1 cellular context compared by ENCODE assay signal in genomic region chr6:43516697-43517502, GRCh38.
A peak's percentile ranks its signal among the peaks of the same experiment; 100 is the strongest.
TF ChIP-seq lines count a peak whose summit lies in the region.

A gene with protein sequence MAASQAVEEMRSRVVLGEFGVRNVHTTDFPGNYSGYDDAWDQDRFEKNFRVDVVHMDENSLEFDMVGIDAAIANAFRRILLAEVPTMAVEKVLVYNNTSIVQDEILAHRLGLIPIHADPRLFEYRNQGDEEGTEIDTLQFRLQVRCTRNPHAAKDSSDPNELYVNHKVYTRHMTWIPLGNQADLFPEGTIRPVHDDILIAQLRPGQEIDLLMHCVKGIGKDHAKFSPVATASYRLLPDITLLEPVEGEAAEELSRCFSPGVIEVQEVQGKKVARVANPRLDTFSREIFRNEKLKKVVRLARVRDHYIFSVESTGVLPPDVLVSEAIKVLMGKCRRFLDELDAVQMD (plus strand): TSS chr6:43517089. CDS start chr6:43517110, 21 bp downstream.
YIPF3 (minus strand) TSS chr6:43516926; CDS start chr6:43516807, 119 bp downstream.

TF ChIP-seq in WTC11, 78 proteins besides CTCF, POLR2A, EP300 and RAD21 (continued from another document and continues in another):
- TF ChIP-seq, protein P1, sequence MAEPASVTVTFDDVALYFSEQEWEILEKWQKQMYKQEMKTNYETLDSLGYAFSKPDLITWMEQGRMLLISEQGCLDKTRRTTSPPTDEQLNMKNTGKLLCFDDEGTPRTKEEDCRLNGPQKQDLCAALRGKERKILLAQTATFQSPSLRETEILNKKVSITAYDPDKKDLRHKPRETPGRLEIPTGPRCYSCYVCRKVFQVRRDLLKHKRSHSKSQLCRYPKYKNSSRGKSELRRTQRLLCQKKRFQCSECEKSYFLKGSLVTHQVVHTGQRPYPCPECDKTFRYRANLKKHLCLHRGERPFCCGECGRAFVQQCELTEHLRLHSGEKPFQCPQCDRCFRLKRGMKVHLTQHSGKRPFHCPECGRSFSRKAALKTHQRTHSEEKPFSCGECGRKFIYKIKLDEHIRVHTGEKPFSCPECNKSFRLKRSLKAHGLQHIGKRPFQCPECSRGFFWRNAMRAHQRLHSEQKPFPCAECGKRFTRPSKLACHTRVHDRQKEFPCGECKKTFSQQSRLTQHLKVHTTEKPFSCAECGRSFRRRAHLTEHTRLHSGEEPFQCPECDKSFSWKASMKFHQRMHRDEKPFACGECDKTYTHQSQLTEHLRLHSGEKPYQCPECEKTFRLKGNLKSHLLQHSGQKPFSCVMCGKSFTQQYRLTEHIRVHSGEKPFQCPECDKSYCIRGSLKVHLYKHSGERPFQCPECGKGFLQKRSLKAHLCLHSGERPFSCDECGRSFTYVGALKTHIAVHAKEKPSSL (CRISPR knock-in tag; conservative IDR thresholded peaks at IDR 0.05) = no peak
- no peak for TF ChIP-seq MYBL2 (CRISPR knock-in tag; IDR thresholded peaks at IDR 0.05)
- no peak for TF ChIP-seq GRHL2 (CRISPR knock-in tag; IDR thresholded peaks at IDR 0.05; ENCODE audit: insufficient replicate concordance, severe bottlenecking)
- TF ChIP-seq TP53 (CRISPR knock-in tag; IDR thresholded peaks at IDR 0.05) = no peak
- peak; percentile 67; the same call in 1 of the 2 replicates for TF ChIP-seq ARID4B (CRISPR knock-in tag; IDR thresholded peaks at IDR 0.05; ENCODE audit: borderline replicate concordance)
- TF ChIP-seq HMGXB4 (CRISPR knock-in tag; IDR thresholded peaks at IDR 0.05) = peak; percentile 42; the same call in 1 of the 2 replicates
- no peak for TF ChIP-seq CDX4 (CRISPR knock-in tag; IDR thresholded peaks at IDR 0.05; ENCODE audit: borderline replicate concordance)
- peak; percentile 26; the same call in 1 of the 2 replicates for TF ChIP-seq SMAD3 (CRISPR knock-in tag; IDR thresholded peaks at IDR 0.05; ENCODE audit: borderline replicate concordance)
- TF ChIP-seq NFATC4 (CRISPR knock-in tag; IDR thresholded peaks at IDR 0.05) = no peak
- TF ChIP-seq ZNF396 (CRISPR knock-in tag; IDR thresholded peaks at IDR 0.05; ENCODE audit: borderline replicate concordance) = no peak
- TF ChIP-seq ETV6 (CRISPR knock-in tag; IDR thresholded peaks at IDR 0.05) = no peak; the same call in 1 of the 2 replicates
- no peak for TF ChIP-seq E2F1 (CRISPR knock-in tag; IDR thresholded peaks at IDR 0.05)
- peak; percentile 23; the same call in 1 of the 2 replicates for TF ChIP-seq USF1 (CRISPR knock-in tag; IDR thresholded peaks at IDR 0.05)
- TF ChIP-seq NFYB (CRISPR knock-in tag; conservative IDR thresholded peaks at IDR 0.05; ENCODE audit: low read depth) = no peak
- no peak for TF ChIP-seq NR3C1 (CRISPR knock-in tag; conservative IDR thresholded peaks at IDR 0.05; ENCODE audit: low read depth)
- TF ChIP-seq SOX15 (CRISPR knock-in tag; IDR thresholded peaks at IDR 0.05) = no peak
- TF ChIP-seq ZNF263 (CRISPR knock-in tag; IDR thresholded peaks at IDR 0.05; ENCODE audit: low read depth) = no peak
- no peak for TF ChIP-seq ZNF232 (CRISPR knock-in tag; IDR thresholded peaks at IDR 0.05)
- no peak for TF ChIP-seq ESRRA (CRISPR knock-in tag; IDR thresholded peaks at IDR 0.05; ENCODE audit: borderline replicate concordance)
- TF ChIP-seq FOXK1 (CRISPR knock-in tag; IDR thresholded peaks at IDR 0.05) = peak; percentile 86
- TF ChIP-seq, protein P2, sequence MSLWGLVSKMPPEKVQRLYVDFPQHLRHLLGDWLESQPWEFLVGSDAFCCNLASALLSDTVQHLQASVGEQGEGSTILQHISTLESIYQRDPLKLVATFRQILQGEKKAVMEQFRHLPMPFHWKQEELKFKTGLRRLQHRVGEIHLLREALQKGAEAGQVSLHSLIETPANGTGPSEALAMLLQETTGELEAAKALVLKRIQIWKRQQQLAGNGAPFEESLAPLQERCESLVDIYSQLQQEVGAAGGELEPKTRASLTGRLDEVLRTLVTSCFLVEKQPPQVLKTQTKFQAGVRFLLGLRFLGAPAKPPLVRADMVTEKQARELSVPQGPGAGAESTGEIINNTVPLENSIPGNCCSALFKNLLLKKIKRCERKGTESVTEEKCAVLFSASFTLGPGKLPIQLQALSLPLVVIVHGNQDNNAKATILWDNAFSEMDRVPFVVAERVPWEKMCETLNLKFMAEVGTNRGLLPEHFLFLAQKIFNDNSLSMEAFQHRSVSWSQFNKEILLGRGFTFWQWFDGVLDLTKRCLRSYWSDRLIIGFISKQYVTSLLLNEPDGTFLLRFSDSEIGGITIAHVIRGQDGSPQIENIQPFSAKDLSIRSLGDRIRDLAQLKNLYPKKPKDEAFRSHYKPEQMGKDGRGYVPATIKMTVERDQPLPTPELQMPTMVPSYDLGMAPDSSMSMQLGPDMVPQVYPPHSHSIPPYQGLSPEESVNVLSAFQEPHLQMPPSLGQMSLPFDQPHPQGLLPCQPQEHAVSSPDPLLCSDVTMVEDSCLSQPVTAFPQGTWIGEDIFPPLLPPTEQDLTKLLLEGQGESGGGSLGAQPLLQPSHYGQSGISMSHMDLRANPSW (CRISPR knock-in tag; conservative IDR thresholded peaks at IDR 0.05; ENCODE audit: low read depth) = no peak
- no peak for TF ChIP-seq ZNF138 (CRISPR knock-in tag; conservative IDR thresholded peaks at IDR 0.05)
- TF ChIP-seq JUN (CRISPR knock-in tag; IDR thresholded peaks at IDR 0.05) = no peak
- TF ChIP-seq ZNF219 (CRISPR knock-in tag; IDR thresholded peaks at IDR 0.05; ENCODE audit: borderline replicate concordance) = no peak
- TF ChIP-seq, protein P3, sequence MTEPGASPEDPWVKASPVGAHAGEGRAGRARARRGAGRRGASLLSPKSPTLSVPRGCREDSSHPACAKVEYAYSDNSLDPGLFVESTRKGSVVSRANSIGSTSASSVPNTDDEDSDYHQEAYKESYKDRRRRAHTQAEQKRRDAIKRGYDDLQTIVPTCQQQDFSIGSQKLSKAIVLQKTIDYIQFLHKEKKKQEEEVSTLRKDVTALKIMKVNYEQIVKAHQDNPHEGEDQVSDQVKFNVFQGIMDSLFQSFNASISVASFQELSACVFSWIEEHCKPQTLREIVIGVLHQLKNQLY (CRISPR knock-in tag; IDR thresholded peaks at IDR 0.05) = no peak
- TF ChIP-seq NR2C2 (CRISPR knock-in tag; IDR thresholded peaks at IDR 0.05) = no peak
- TF ChIP-seq SP1 (CRISPR knock-in tag; conservative IDR thresholded peaks at IDR 0.05) = no peak
- no peak for TF ChIP-seq ZNF671 (CRISPR knock-in tag; IDR thresholded peaks at IDR 0.05)
- TF ChIP-seq MXD4 (CRISPR knock-in tag; IDR thresholded peaks at IDR 0.05; ENCODE audit: borderline replicate concordance) = no peak
- no peak for TF ChIP-seq RORB (CRISPR knock-in tag; IDR thresholded peaks at IDR 0.05)
- TF ChIP-seq, protein P4, sequence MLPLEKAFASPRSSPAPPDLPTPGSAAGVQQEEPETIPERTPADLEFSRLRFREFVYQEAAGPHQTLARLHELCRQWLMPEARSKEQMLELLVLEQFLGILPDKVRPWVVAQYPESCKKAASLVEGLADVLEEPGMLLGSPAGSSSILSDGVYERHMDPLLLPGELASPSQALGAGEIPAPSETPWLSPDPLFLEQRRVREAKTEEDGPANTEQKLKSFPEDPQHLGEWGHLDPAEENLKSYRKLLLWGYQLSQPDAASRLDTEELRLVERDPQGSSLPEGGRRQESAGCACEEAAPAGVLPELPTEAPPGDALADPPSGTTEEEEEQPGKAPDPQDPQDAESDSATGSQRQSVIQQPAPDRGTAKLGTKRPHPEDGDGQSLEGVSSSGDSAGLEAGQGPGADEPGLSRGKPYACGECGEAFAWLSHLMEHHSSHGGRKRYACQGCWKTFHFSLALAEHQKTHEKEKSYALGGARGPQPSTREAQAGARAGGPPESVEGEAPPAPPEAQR (CRISPR knock-in tag; IDR thresholded peaks at IDR 0.05) = no peak
- TF ChIP-seq JAZF1 (CRISPR knock-in tag; IDR thresholded peaks at IDR 0.05) = no peak
- no peak for TF ChIP-seq GTF2I (CRISPR knock-in tag; conservative IDR thresholded peaks at IDR 0.05)
- no peak for TF ChIP-seq FOXJ3 (CRISPR knock-in tag; IDR thresholded peaks at IDR 0.05; ENCODE audit: borderline replicate concordance)
- no peak for TF ChIP-seq ZNF416 (CRISPR knock-in tag; IDR thresholded peaks at IDR 0.05)
- TF ChIP-seq CREM (CRISPR knock-in tag; IDR thresholded peaks at IDR 0.05) = no peak
- TF ChIP-seq ATF6 (CRISPR knock-in tag; IDR thresholded peaks at IDR 0.05) = no peak
- no peak for TF ChIP-seq TCF7 (CRISPR knock-in tag; IDR thresholded peaks at IDR 0.05; ENCODE audit: low read depth)
- TF ChIP-seq TEAD4 (CRISPR knock-in tag; IDR thresholded peaks at IDR 0.05) = no peak
- TF ChIP-seq PRRX2 (CRISPR knock-in tag; IDR thresholded peaks at IDR 0.05) = no peak
- TF ChIP-seq NR1H2 (CRISPR knock-in tag; IDR thresholded peaks at IDR 0.05) = no peak
- no peak for TF ChIP-seq SMAD4 (CRISPR knock-in tag; IDR thresholded peaks at IDR 0.05)
- peak; percentile 57 for TF ChIP-seq GABPB1 (CRISPR knock-in tag; IDR thresholded peaks at IDR 0.05)
